Comparison of ENCODE assay signal across 1 cellular context in the genomic region with DNA sequence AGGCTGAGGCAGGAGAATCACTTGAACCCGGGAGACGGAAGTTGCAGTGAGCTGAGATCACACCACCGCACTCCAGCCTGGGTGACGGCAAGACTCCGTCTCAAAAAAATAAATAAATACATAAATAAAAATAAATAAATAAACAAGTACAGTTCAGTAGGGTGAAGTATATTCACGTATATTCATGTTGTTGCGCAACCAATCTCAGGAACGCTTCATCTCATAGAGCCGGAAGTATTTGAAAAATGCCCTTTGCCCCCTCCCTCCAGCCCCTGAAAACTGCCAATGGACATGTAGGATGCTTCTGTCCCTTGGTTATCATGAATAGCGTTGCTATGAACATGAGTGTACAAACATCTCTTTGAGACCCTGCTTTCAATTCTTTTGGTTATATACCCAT.
TF ChIP-seq lines count a peak whose summit lies in the region.

No MANE protein-coding gene starts in this region.

TF ChIP-seq in HepG2, 621 proteins besides CTCF, POLR2A, EP300 and RAD21 (continued from another document):
- TF ChIP-seq, protein P1, sequence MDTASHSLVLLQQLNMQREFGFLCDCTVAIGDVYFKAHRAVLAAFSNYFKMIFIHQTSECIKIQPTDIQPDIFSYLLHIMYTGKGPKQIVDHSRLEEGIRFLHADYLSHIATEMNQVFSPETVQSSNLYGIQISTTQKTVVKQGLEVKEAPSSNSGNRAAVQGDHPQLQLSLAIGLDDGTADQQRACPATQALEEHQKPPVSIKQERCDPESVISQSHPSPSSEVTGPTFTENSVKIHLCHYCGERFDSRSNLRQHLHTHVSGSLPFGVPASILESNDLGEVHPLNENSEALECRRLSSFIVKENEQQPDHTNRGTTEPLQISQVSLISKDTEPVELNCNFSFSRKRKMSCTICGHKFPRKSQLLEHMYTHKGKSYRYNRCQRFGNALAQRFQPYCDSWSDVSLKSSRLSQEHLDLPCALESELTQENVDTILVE (CRISPR knock-in tag; IDR thresholded peaks at IDR 0.05), result no peak
- no peak for TF ChIP-seq GPN1 (CRISPR knock-in tag; IDR thresholded peaks at IDR 0.05; ENCODE audit: borderline replicate concordance)
- TF ChIP-seq, protein P2, sequence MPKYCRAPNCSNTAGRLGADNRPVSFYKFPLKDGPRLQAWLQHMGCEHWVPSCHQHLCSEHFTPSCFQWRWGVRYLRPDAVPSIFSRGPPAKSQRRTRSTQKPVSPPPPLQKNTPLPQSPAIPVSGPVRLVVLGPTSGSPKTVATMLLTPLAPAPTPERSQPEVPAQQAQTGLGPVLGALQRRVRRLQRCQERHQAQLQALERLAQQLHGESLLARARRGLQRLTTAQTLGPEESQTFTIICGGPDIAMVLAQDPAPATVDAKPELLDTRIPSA (CRISPR knock-in tag; IDR thresholded peaks at IDR 0.05; ENCODE audit: borderline replicate concordance), result no peak
